ENCODE assay signal across 16 cellular contexts in genomic region chr4:93312299-93312698, GRCh38.
A peak's percentile ranks its signal among the peaks of the same experiment; 100 is the strongest.
DNase-seq lines count a peak whose midpoint lies in the region; ATAC-seq, FAIRE-seq and TF ChIP-seq lines count a peak whose summit lies in the region.
"Had no signal": no experiment of that assay in that cellular context is flagged by ENCODE, and none has a peak within 500 bp of the region (broad histone marks: within the 10 kb centered on the region; RNA-seq: fewer than 3 reads in every experiment).

No MANE protein-coding gene starts in this region.

- no peaks in the 10 kb centered on the region for H3K79me2 ChIP-seq in GM12878 (ENCODE audit: control insufficient read depth, insufficient read depth, low read length)

- no peak for TF ChIP-seq POLR2A in GM12878 (IDR thresholded peaks at IDR 0.05; ENCODE audit: low read depth, low read length)

- H3K9me3 ChIP-seq in BLaER1 = no peaks in the 10 kb centered on the region
- no peaks in the 10 kb centered on the region for H3K9me3 ChIP-seq in GM12878 (replicated peaks; ENCODE audit: control insufficient read depth, insufficient read depth, low read length)

- CTCF ChIA-PET in GM12878 (lab: Yijun Ruan, JAX) = no interaction called here

- DNase-seq in NCI-H69 (lab: John Stamatoyannopoulos, UW) = peak; percentile 10
- DNase-seq in GM12878 (ENCODE audit: low read depth, low spot score) = no peak
- DNase-seq in NCI-H774 (lab: John Stamatoyannopoulos, UW) = no peak
- no peak for DNase-seq in cardiac septum (ENCODE audit: low spot score)
- DNase-seq in NCI-H128 (lab: John Stamatoyannopoulos, UW; ENCODE audit: unreplicated experiment) = no peak
- DNase-seq: CD4-positive, alpha-beta T cell; CD8-positive, alpha-beta memory T cell; DMS 273 treated with DMSO at 0.1 percent for 48 hours; DND-41; H9 had no signal

- BruUV-seq in GM12878 (replicated peaks; lab: Mats Ljungman, UMichigan) = no TSS peak

- 27% methylated on average over 4 of the region's 4 CpGs for WGBS in GM12878 (ENCODE audit: insufficient coverage, insufficient replicate concordance, low lambda C conversion rate, missing lambda C conversion rate)

- no peak for ATAC-seq in GM12878
- ATAC-seq: GM23338, HCT116 had no signal

- H3K4me2 ChIP-seq in BLaER1 (0 out of 2 replicates have a peak overlapping the region, but pooled peaks have one; percentile 6), GM12878 (ENCODE audit: control insufficient read depth, insufficient read depth) (no peak overlapping the region)
- H3K4me2 ChIP-seq: GM23338 had no signal

- no peak for TF ChIP-seq EP300 in GM12878 (IDR thresholded peaks at IDR 0.05; ENCODE audit: borderline replicate concordance in 1 of 2, control insufficient read depth in 1 of 2, low read depth in 2 of 2, low read length in 2 of 2)

- no peaks in the 10 kb centered on the region for H3K36me3 ChIP-seq in BLaER1
- H3K36me3 ChIP-seq in GM12878 (ENCODE audit: control insufficient read depth in 2 of 2, insufficient read depth in 2 of 2, low read length in 1 of 2) = no peaks in the 10 kb centered on the region

- no peak for TF ChIP-seq RAD21 in GM12878 (IDR thresholded peaks at IDR 0.05; ENCODE audit: insufficient read depth, low read depth, low read length)

- no peak for FAIRE-seq in GM12878 (lab: Jason Lieb, UNC)
- FAIRE-seq: D721Med, G401.6 had no signal

- H3K4me3 ChIP-seq in BLaER1 = no peak overlapping the region
- H3K4me3 ChIP-seq in GM12878 = no peak overlapping the region
- H3K4me3 ChIP-seq: GM23338 had no signal

- H4K20me1 ChIP-seq in BLaER1 (no peaks in the 10 kb centered on the region), GM12878 (ENCODE audit: control insufficient read depth, insufficient read depth) (no peaks in the 10 kb centered on the region)

- no peak for TF ChIP-seq CTCF in GM12878 (IDR thresholded peaks at IDR 0.05 in 2 of 3, conservative IDR thresholded peaks at IDR 0.05 in 1 of 3; ENCODE audit: control insufficient read depth in 2 of 3, extremely low read depth in 1 of 3, insufficient read depth in 1 of 3, low read depth in 3 of 3, low read length in 3 of 3)

- in situ Hi-C loops in GM12878 (cut with MboI) = no loop called here

- H3K27ac ChIP-seq in BLaER1 (no peak overlapping the region), GM12878 (ENCODE audit: control insufficient read depth, insufficient read depth) (no peak overlapping the region)
- H3K27ac ChIP-seq: C4-2B had no signal

- RAD21 ChIA-PET in GM12878 (lab: Charles Lee; ENCODE audit: unreplicated experiment) = interaction anchor here (1.4 kb wide), 1 partner anchor 21 kb away, joined by 6 read pairs; no protein-coding TSS in a partner anchor

- H2AFZ ChIP-seq in GM12878 (ENCODE audit: control insufficient read depth, low read depth, low read length) = no peak overlapping the region
- H2AFZ ChIP-seq: GM23338 had no signal

- H3K4me1 ChIP-seq in BLaER1 = no peaks in the 10 kb centered on the region; the same call in 1 of the 2 replicates
- no peaks in the 10 kb centered on the region for H3K4me1 ChIP-seq in GM12878 (ENCODE audit: control insufficient read depth, insufficient read depth, low read length)

- H3K27me3 ChIP-seq in BLaER1 = no peaks in the 10 kb centered on the region
- no peaks in the 10 kb centered on the region for H3K27me3 ChIP-seq in GM12878 (replicated peaks in 1 of 2; ENCODE audit: control insufficient read depth in 2 of 2, insufficient read depth in 2 of 2, low read length in 1 of 2)

- intact Hi-C loops in GM12878 (cut with micrococcal nuclease; ENCODE audit: unreplicated experiment) (no loop called here), cardiac septum (cut with DNase I) (no loop called here)

- POLR2A ChIA-PET in GM12878 (lab: Charles Lee) = no interaction called here

- no peak overlapping the region for H3K9ac ChIP-seq in BLaER1
- no peak overlapping the region for H3K9ac ChIP-seq in GM12878 (ENCODE audit: control insufficient read depth, insufficient read depth, low read length)

- SMC1A ChIA-PET in GM12878 (lab: Charles Lee; ENCODE audit: uncharacterized antibody, unreplicated experiment) = interaction anchor here (0.6 to 2.1 kb wide), 4 partner anchors 9 to 29 kb away, joined by 3 to 8 read pairs (median 4); no protein-coding TSS in a partner anchor

TF ChIP-seq in GM12878, 131 proteins besides CTCF, POLR2A, EP300 and RAD21:
- no peak for TF ChIP-seq TCF3 (IDR thresholded peaks at IDR 0.05; ENCODE audit: borderline replicate concordance, insufficient read depth, low read depth, low read length)
- 0 out of 2 replicates have a peak, but pooled peaks have one; percentile 15 for TF ChIP-seq IKZF1 (conservative IDR thresholded peaks at IDR 0.05)
- no peak for TF ChIP-seq ATF3 (IDR thresholded peaks at IDR 0.05; ENCODE audit: borderline replicate concordance, extremely low read depth, low read depth, low read length)
- TF ChIP-seq LARP7 (IDR thresholded peaks at IDR 0.05) = no peak
- no peak for TF ChIP-seq HDGF (IDR thresholded peaks at IDR 0.05)
- peak; percentile 53; the same call in 1 of the 2 replicates for TF ChIP-seq MTA2 (IDR thresholded peaks at IDR 0.05; ENCODE audit: low read depth)
- TF ChIP-seq TCF7 (IDR thresholded peaks at IDR 0.05; ENCODE audit: borderline replicate concordance) = no peak
- TF ChIP-seq BCL11A (IDR thresholded peaks at IDR 0.05; ENCODE audit: low read depth, low read length) = no peak
